7 cellular contexts compared by ENCODE assay signal in genomic region chr15:90909449-90909848, GRCh38. TPM values are rescaled to one million over a fixed set of nuclear protein-coding genes. Genes with fewer than 3 reads are reported as not detected.
A peak's percentile ranks its signal among the peaks of the same experiment; 100 is the strongest.
DNase-seq lines count a peak whose midpoint lies in the region; ATAC-seq, FAIRE-seq and TF ChIP-seq lines count a peak whose summit lies in the region.
"Not testable (repeated sequence)": the region's sequence is repeated elsewhere in the genome, so short reads cannot be mapped to it uniquely, and the experiment has no call there.
"Had no signal": no experiment of that assay in that cellular context is flagged by ENCODE, and none has a peak within 500 bp of the region (broad histone marks: within the 10 kb centered on the region; RNA-seq: fewer than 3 reads in every experiment).

No MANE protein-coding gene starts in this region.

- H4K20me1 ChIP-seq in K562 (replicated peaks; ENCODE audit: control insufficient read depth, insufficient read depth, low read length) = not testable (repeated sequence)

- not testable (repeated sequence) for H3K4me3 ChIP-seq in K562; kidney (ENCODE audit: low read length in 2 of 2); mucosa of descending colon

- ATAC-seq in K562, left cardiac atrium, mucosa of descending colon: not testable (repeated sequence)

- H3K4me1 Mint-ChIP-seq in activated CD4-positive, alpha-beta T cell treated with anti-CD3 and anti-CD28 coated beads, Interleukin-2, amount 10 ng/mL, durations not matched to agents 7 days and 5 days = not testable (repeated sequence)

- H3K4me1 ChIP-seq in K562 (replicated peaks in 1 of 2; ENCODE audit: control insufficient read depth in 2 of 2, insufficient read depth in 2 of 2, low read length in 2 of 2) = peaks cover 5 to 52% of the 10 kb centered on the region in 2 experiments; a peak in 4 of 5 replicates
- not testable (repeated sequence) for H3K4me1 ChIP-seq in kidney (ENCODE audit: control insufficient read depth in 1 of 2, insufficient read depth in 1 of 2, low read depth in 1 of 2, low read length in 2 of 2); mucosa of descending colon (ENCODE audit: low read depth)

- H3K9me3 Mint-ChIP-seq in activated CD4-positive, alpha-beta T cell treated with anti-CD3 and anti-CD28 coated beads, Interleukin-2, amount 10 ng/mL, durations not matched to agents 7 days and 5 days = not testable (repeated sequence)

- H3K9me1 ChIP-seq in K562 (ENCODE audit: control insufficient read depth, insufficient read depth, low read length) = not testable (repeated sequence)

- TF ChIP-seq RAD21 in K562 (CRISPR knock-in tag; conservative IDR thresholded peaks at IDR 0.05 in 1 of 2, IDR thresholded peaks at IDR 0.05 in 1 of 2) = not testable (repeated sequence)

- intact Hi-C loops in K562 (cut with micrococcal nuclease); left cardiac atrium (cut with DNase I); kidney (cut with DNase I); mucosa of descending colon (cut with DNase I, micrococcal nuclease): not testable (repeated sequence)

- TF ChIP-seq POLR2A in K562 (conservative IDR thresholded peaks at IDR 0.05) = not testable (repeated sequence)

- not testable (repeated sequence) for TF ChIP-seq CTCF in K562 (IDR thresholded peaks at IDR 0.05 in 2 of 3, conservative IDR thresholded peaks at IDR 0.05 in 1 of 3; ENCODE audit: insufficient read depth in 2 of 3, low read depth in 1 of 3, low read length in 3 of 3); kidney (IDR thresholded peaks at IDR 0.05; ENCODE audit: borderline replicate concordance, extremely low read depth, insufficient read depth); mucosa of descending colon (IDR thresholded peaks at IDR 0.05)

- CTCF ChIA-PET in activated CD4-positive, alpha-beta T cell treated with anti-CD3 and anti-CD28 coated beads, Interleukin-2, amount 10 ng/mL, durations not matched to agents 7 days and 5 days (lab: Charles Lee) = interaction anchor here (0.6 to 2.0 kb wide), 5 partner anchors 14 to 67 kb away, joined by 3 to 8 read pairs (median 3); partner anchors contain the start of gene HDDC3
- CTCF ChIA-PET in K562 (lab: Yijun Ruan, JAX; ENCODE audit: low intra/inter-chr PET ratio) = not testable (repeated sequence)

- not testable (repeated sequence) for FAIRE-seq in K562 (lab: Jason Lieb, UNC); kidney (lab: Jason Lieb, UNC)

- H3K9me3 ChIP-seq in K562 (replicated peaks; ENCODE audit: control insufficient read depth, insufficient read depth, low read depth, low read length); kidney (ENCODE audit: control insufficient read depth in 1 of 2, low read length in 2 of 2); mucosa of descending colon: not testable (repeated sequence)

- H3K27ac Mint-ChIP-seq in activated CD4-positive, alpha-beta T cell treated with anti-CD3 and anti-CD28 coated beads, Interleukin-2, amount 10 ng/mL, durations not matched to agents 7 days and 5 days = peak overlapping the region; percentile 36

- not testable (repeated sequence) for BruUV-seq in K562 (replicated peaks; lab: Mats Ljungman, UMichigan)

- in situ Hi-C loops in K562 (cut with MboI) = not testable (repeated sequence)

- H3K36me3 Mint-ChIP-seq in activated CD4-positive, alpha-beta T cell treated with anti-CD3 and anti-CD28 coated beads, Interleukin-2, amount 10 ng/mL, durations not matched to agents 7 days and 5 days (ENCODE audit: low read depth) = peaks cover 52% of the 10 kb centered on the region

- H3K79me2 ChIP-seq in K562 (ENCODE audit: control insufficient read depth, insufficient read depth, low read length) = peaks cover 27% of the 10 kb centered on the region

- H3K4me2 ChIP-seq in K562 (ENCODE audit: insufficient read depth, low read length) = not testable (repeated sequence)

- 96% methylated on average over 8 of the region's 11 CpGs for WGBS in K562 (ENCODE audit: insufficient coverage, low coverage, missing lambda C conversion rate)

- H3K9ac ChIP-seq in K562 (ENCODE audit: insufficient read depth in 1 of 2, low read depth in 2 of 2, low read length in 2 of 2); kidney (ENCODE audit: low read length in 2 of 2): not testable (repeated sequence)

- not testable (repeated sequence) for H3K4me3 Mint-ChIP-seq in activated CD4-positive, alpha-beta T cell treated with anti-CD3 and anti-CD28 coated beads, Interleukin-2, amount 10 ng/mL, durations not matched to agents 7 days and 5 days

- peaks cover 95% of the 10 kb centered on the region for H3K36me3 ChIP-seq in K562 (ENCODE audit: control insufficient read depth, insufficient read depth, low read length)
- peaks cover 62 to 71% of the 10 kb centered on the region in 2 donors for H3K36me3 ChIP-seq in kidney (ENCODE audit: control insufficient read depth in 1 of 2, insufficient read depth in 2 of 2, low read length in 2 of 2)
- peaks cover 23% of the 10 kb centered on the region for H3K36me3 ChIP-seq in mucosa of descending colon (ENCODE audit: low read depth)

- not testable (repeated sequence) for DNase-seq in activated CD4-positive, alpha-beta T cell treated with anti-CD3 and anti-CD28 coated beads, Interleukin-2, amount 10 ng/mL, durations not matched to agents 7 days and 5 days; K562 (ENCODE audit: extremely low read depth in 1 of 4, low spot score in 3 of 4)
- DNase-seq in left cardiac atrium = peak; percentile 12
- peak; percentile 52 for DNase-seq in kidney
- DNase-seq in mucosa of descending colon = peak in 2 of 3 donors; percentile 13 to 34
- DNase-seq in substantia nigra (lab: John Stamatoyannopoulos, UW) = peak in 1 of 49 donors; percentile 28

- POLR2A ChIA-PET in activated CD4-positive, alpha-beta T cell treated with anti-CD3 and anti-CD28 coated beads, Interleukin-2, amount 10 ng/mL, durations not matched to agents 7 days and 5 days (lab: Charles Lee) = not testable (repeated sequence)
- POLR2A ChIA-PET in K562 (lab: Yijun Ruan, JAX) = interaction anchor here (0.7 to 1.4 kb wide), 3 partner anchors 9 to 17 kb away, joined by 3 to 8 read pairs (median 4); no protein-coding TSS in a partner anchor

- H3K27ac ChIP-seq in K562 (ENCODE audit: extremely low read depth, low read depth, low read length); kidney (ENCODE audit: low read depth in 2 of 2, low read length in 2 of 2): not testable (repeated sequence)
- H3K27ac ChIP-seq in substantia nigra (ENCODE audit: low read depth, low read length, poor library complexity, severe bottlenecking) = peak overlapping the region; percentile 31

- H3K27me3 ChIP-seq in K562 (ENCODE audit: control insufficient read depth in 2 of 2, insufficient read depth in 2 of 2, low read length in 2 of 2) = not testable (repeated sequence)

- TF ChIP-seq EP300 in K562 (IDR thresholded peaks at IDR 0.05; ENCODE audit: low read length) = not testable (repeated sequence)

- not testable (repeated sequence) for H3K27me3 Mint-ChIP-seq in activated CD4-positive, alpha-beta T cell treated with anti-CD3 and anti-CD28 coated beads, Interleukin-2, amount 10 ng/mL, durations not matched to agents 7 days and 5 days

- not testable (repeated sequence) for H2AFZ ChIP-seq in K562 (ENCODE audit: low read depth, low read length)

RNA-seq across cellular contexts. Expression of gene MAN2A2, which starts 6.3 kb away (rescaled TPM):
- 10 to 100 TPM; 77.4 to 97.4 TPM for total RNA-seq in activated CD4-positive, alpha-beta T cell treated with anti-CD3 and anti-CD28 coated beads, Interleukin-2, amount 10 ng/mL, durations not matched to agents 7 days and 5 days
- 447 and 1,128 TPM in 2 replicates for total RNA-seq in K562 (2011; cell fraction: chromatin; rRNA removed; ENCODE audit: low replicate concordance)
- 692 and 704 TPM in 2 replicates for total RNA-seq in K562 (2011; cell fraction: nucleolus; rRNA removed)
- total RNA-seq in K562 (2011; cell fraction: nucleoplasm; rRNA removed) = 460 and 506 TPM in 2 replicates
- total RNA-seq in K562 (2014; rRNA removed) (35.0 and 53.7 TPM in 2 replicates), K562 (2014; rRNA removed; fragmentation: Illumina TruSeq; extraction: Trizol) (20.6 and 25.0 TPM in 2 replicates), K562 (2015; rRNA removed; fragmentation: Illumina TruSeq; extraction: Trizol) (43.3 and 43.4 TPM in 2 replicates), K562 (2021) (116 and 151 TPM in 2 replicates), left cardiac atrium (10 to 100 TPM; 79.3 to 83.2 TPM), kidney (56.3 TPM), mucosa of descending colon (10 to 100 TPM; 50.9 to 75.8 (median 75.3) TPM)
- polyA plus RNA-seq in K562 (2011; rRNA removed) (71.7 and 195 TPM in 2 replicates), K562 (2014; fragmentation: Illumina TruSeq; extraction: Trizol) (130 and 131 TPM in 2 replicates), K562 (2014; fragmentation: Nextera tagmentation; extraction: Ambion mirVana) (10 to 100 TPM in 1 of 2 experiments, 1 to 10 TPM in 1; 7.3 to 13.7 TPM), K562 (2014; rRNA removed) (114 and 121 TPM in 2 replicates), kidney (ENCODE audit: insufficient read depth, low read depth, low replicate concordance) (11.4 TPM)
- polyA plus RNA-seq in K562 (2011; cell fraction: cytosol; rRNA removed) = 119 and 133 TPM in 2 replicates
- polyA plus RNA-seq in K562 (2011; cell fraction: nucleus; rRNA removed) = 1,870 and 1,995 TPM in 2 replicates
- polyA plus RNA-seq in K562 (2012) = 92.0 and 210 TPM in 2 replicates
- 30.7 and 41.4 TPM in 2 replicates for polyA minus RNA-seq in K562 (2011; rRNA and poly(A)+ RNA removed)
- polyA minus RNA-seq in K562 (2011; cell fraction: cytosol; rRNA and poly(A)+ RNA removed) = 71.5 and 84.4 TPM in 2 replicates
- polyA minus RNA-seq in K562 (2011; cell fraction: nucleus; rRNA and poly(A)+ RNA removed) = 264 and 379 TPM in 2 replicates

RNA-seq across cellular contexts. Expression of gene HDDC3, which starts 22.9 kb away (rescaled TPM):
- total RNA-seq in activated CD4-positive, alpha-beta T cell treated with anti-CD3 and anti-CD28 coated beads, Interleukin-2, amount 10 ng/mL, durations not matched to agents 7 days and 5 days = 10 to 100 TPM; 22.9 to 26.2 TPM
- 27.3 and 60.3 TPM in 2 replicates for total RNA-seq in K562 (2011; cell fraction: chromatin; rRNA removed; ENCODE audit: low replicate concordance)
- total RNA-seq in K562 (2011; cell fraction: nucleolus; rRNA removed) = 59.5 and 62.4 TPM in 2 replicates
- total RNA-seq in K562 (2011; cell fraction: nucleoplasm; rRNA removed) = 46.9 and 47.9 TPM in 2 replicates
- 54.1 and 64.9 TPM in 2 replicates for total RNA-seq in K562 (2014; rRNA removed)
- total RNA-seq in K562 (2014; rRNA removed; fragmentation: Illumina TruSeq; extraction: Trizol) = 28.2 and 33.0 TPM in 2 replicates
- 36.6 and 36.9 TPM in 2 replicates for total RNA-seq in K562 (2015; rRNA removed; fragmentation: Illumina TruSeq; extraction: Trizol)
- 42.6 and 43.0 TPM in 2 replicates for total RNA-seq in K562 (2021)
- 30.8 and 33.4 TPM in 2 replicates for polyA plus RNA-seq in K562 (2011; rRNA removed)
- polyA plus RNA-seq in K562 (2011; cell fraction: cytosol; rRNA removed) = 37.1 and 49.7 TPM in 2 replicates
- 37.0 and 41.5 TPM in 2 replicates for polyA plus RNA-seq in K562 (2011; cell fraction: nucleus; rRNA removed)
- 29.7 and 31.4 TPM in 2 replicates for polyA plus RNA-seq in K562 (2012)
- polyA plus RNA-seq in K562 (2014; fragmentation: Illumina TruSeq; extraction: Trizol) = 51.7 and 54.2 TPM in 2 replicates
- polyA plus RNA-seq in K562 (2014; fragmentation: Nextera tagmentation; extraction: Ambion mirVana) = 10 to 100 TPM; 14.9 to 21.3 TPM
- 55.8 and 65.8 TPM in 2 replicates for polyA plus RNA-seq in K562 (2014; rRNA removed)
- polyA minus RNA-seq in K562 (2011; rRNA and poly(A)+ RNA removed) = 21.5 and 26.2 TPM in 2 replicates
- 10.3 and 15.1 TPM in 2 replicates for polyA minus RNA-seq in K562 (2011; cell fraction: cytosol; rRNA and poly(A)+ RNA removed)
- polyA minus RNA-seq in K562 (2011; cell fraction: nucleus; rRNA and poly(A)+ RNA removed) = 28.9 and 44.4 TPM in 2 replicates
- 10 to 100 TPM; 12.2 to 17.1 TPM for total RNA-seq in left cardiac atrium
- total RNA-seq in kidney = 15.5 TPM
- 47.3 TPM for polyA plus RNA-seq in kidney (ENCODE audit: insufficient read depth, low read depth, low replicate concordance)
- 10 to 100 TPM; 10.7 to 23.4 (median 15.4) TPM for total RNA-seq in mucosa of descending colon

RNA-seq across cellular contexts. Expression of gene FES, which starts 25.1 kb away (rescaled TPM):
- total RNA-seq in activated CD4-positive, alpha-beta T cell treated with anti-CD3 and anti-CD28 coated beads, Interleukin-2, amount 10 ng/mL, durations not matched to agents 7 days and 5 days = 10 to 100 TPM in 1 of 2 experiments, 1 to 10 TPM in 1; 8.6 to 10.7 TPM
- total RNA-seq in K562 (2011; cell fraction: chromatin; rRNA removed; ENCODE audit: low replicate concordance) = 3.7 and 18.5 TPM in 2 replicates
- total RNA-seq in K562 (2011; cell fraction: nucleolus; rRNA removed) = 5.1 and 10.8 TPM in 2 replicates
- total RNA-seq in K562 (2011; cell fraction: nucleoplasm; rRNA removed) = 3.3 and 6.0 TPM in 2 replicates
- total RNA-seq in K562 (2014; rRNA removed) = 0.86 and 1.6 TPM in 2 replicates
- total RNA-seq in K562 (2014; rRNA removed; fragmentation: Illumina TruSeq; extraction: Trizol) = 0.73 and 1.1 TPM in 2 replicates
- total RNA-seq in K562 (2015; rRNA removed; fragmentation: Illumina TruSeq; extraction: Trizol) = 0.72 and 1.1 TPM in 2 replicates
- 1.3 and 2.6 TPM in 2 replicates for total RNA-seq in K562 (2021)
- polyA plus RNA-seq in K562 (2011; rRNA removed) = 0.38 and 1.0 TPM in 2 replicates
- polyA plus RNA-seq in K562 (2011; cell fraction: cytosol; rRNA removed) = 0.83 and 1.2 TPM in 2 replicates
- polyA plus RNA-seq in K562 (2011; cell fraction: nucleus; rRNA removed) = 4.8 and 6.6 TPM in 2 replicates
- 1.1 and 2.8 TPM in 2 replicates for polyA plus RNA-seq in K562 (2012)
- polyA plus RNA-seq in K562 (2014; fragmentation: Illumina TruSeq; extraction: Trizol) = 0.55 and 0.66 TPM in 2 replicates
- under 1 TPM; 0.82 to 0.91 TPM for polyA plus RNA-seq in K562 (2014; fragmentation: Nextera tagmentation; extraction: Ambion mirVana)
- polyA plus RNA-seq in K562 (2014; rRNA removed) = 0.78 and 2.5 TPM in 2 replicates
- polyA minus RNA-seq in K562 (2011; rRNA and poly(A)+ RNA removed) = 0.14 and 0.45 TPM in 2 replicates
- polyA minus RNA-seq in K562 (2011; cell fraction: cytosol; rRNA and poly(A)+ RNA removed) = 0.86 and 2.5 TPM in 2 replicates
- polyA minus RNA-seq in K562 (2011; cell fraction: nucleus; rRNA and poly(A)+ RNA removed) = 4.0 and 4.3 TPM in 2 replicates
- total RNA-seq in left cardiac atrium = 10 to 100 TPM; 26.9 to 29.2 TPM
- total RNA-seq in kidney = 33.5 TPM
- 9.3 TPM for polyA plus RNA-seq in kidney (ENCODE audit: insufficient read depth, low read depth, low replicate concordance)
- 10 to 100 TPM in 2 of 3 donors, 1 to 10 TPM in 1; 7.9 to 18.6 (median 12.1) TPM for total RNA-seq in mucosa of descending colon
- polyA plus RNA-seq: CD4-positive, alpha-beta memory T cell had no signal

RNA-seq across cellular contexts. Expression of gene UNC45A, which starts 25.6 kb away (rescaled TPM):
- 10 to 100 TPM; 59.3 to 69.8 TPM for total RNA-seq in activated CD4-positive, alpha-beta T cell treated with anti-CD3 and anti-CD28 coated beads, Interleukin-2, amount 10 ng/mL, durations not matched to agents 7 days and 5 days
- total RNA-seq in K562 (2011; cell fraction: chromatin; rRNA removed; ENCODE audit: low replicate concordance) = 131 and 331 TPM in 2 replicates
- 205 and 228 TPM in 2 replicates for total RNA-seq in K562 (2011; cell fraction: nucleolus; rRNA removed)
- 113 and 152 TPM in 2 replicates for total RNA-seq in K562 (2011; cell fraction: nucleoplasm; rRNA removed)
- 59.8 and 65.2 TPM in 2 replicates for total RNA-seq in K562 (2014; rRNA removed)
- 19.2 and 22.6 TPM in 2 replicates for total RNA-seq in K562 (2014; rRNA removed; fragmentation: Illumina TruSeq; extraction: Trizol)
- total RNA-seq in K562 (2015; rRNA removed; fragmentation: Illumina TruSeq; extraction: Trizol) = 47.7 and 52.5 TPM in 2 replicates
- 79.0 and 79.3 TPM in 2 replicates for total RNA-seq in K562 (2021)
- 43.7 and 56.7 TPM in 2 replicates for polyA plus RNA-seq in K562 (2011; rRNA removed)
- 46.7 and 62.9 TPM in 2 replicates for polyA plus RNA-seq in K562 (2011; cell fraction: cytosol; rRNA removed)
- 163 and 164 TPM in 2 replicates for polyA plus RNA-seq in K562 (2011; cell fraction: nucleus; rRNA removed)
- polyA plus RNA-seq in K562 (2012) = 75.1 and 75.7 TPM in 2 replicates
- polyA plus RNA-seq in K562 (2014; fragmentation: Illumina TruSeq; extraction: Trizol) = 35.7 and 46.7 TPM in 2 replicates
- 10 to 100 TPM; 22.4 to 23.1 TPM for polyA plus RNA-seq in K562 (2014; fragmentation: Nextera tagmentation; extraction: Ambion mirVana)
- polyA plus RNA-seq in K562 (2014; rRNA removed) = 54.5 and 55.5 TPM in 2 replicates
- polyA minus RNA-seq in K562 (2011; rRNA and poly(A)+ RNA removed) = 51.9 and 58.7 TPM in 2 replicates
- 50.4 and 51.9 TPM in 2 replicates for polyA minus RNA-seq in K562 (2011; cell fraction: cytosol; rRNA and poly(A)+ RNA removed)
- 51.0 and 77.4 TPM in 2 replicates for polyA minus RNA-seq in K562 (2011; cell fraction: nucleus; rRNA and poly(A)+ RNA removed)
- 10 to 100 TPM; 27.3 to 29.5 TPM for total RNA-seq in left cardiac atrium
- total RNA-seq in kidney = 62.8 TPM
- polyA plus RNA-seq in kidney (ENCODE audit: insufficient read depth, low read depth, low replicate concordance) = 48.9 TPM
- total RNA-seq in mucosa of descending colon = 10 to 100 TPM; 43.9 to 92.5 (median 54.8) TPM

RNA-seq across cellular contexts. Expression of gene FURIN, which starts 41.1 kb away (rescaled TPM):
- 100 to 1,000 TPM; 148 to 153 TPM for total RNA-seq in activated CD4-positive, alpha-beta T cell treated with anti-CD3 and anti-CD28 coated beads, Interleukin-2, amount 10 ng/mL, durations not matched to agents 7 days and 5 days
- 29.3 and 88.9 TPM in 2 replicates for total RNA-seq in K562 (2011; cell fraction: chromatin; rRNA removed; ENCODE audit: low replicate concordance)
- total RNA-seq in K562 (2011; cell fraction: nucleolus; rRNA removed) = 101 and 110 TPM in 2 replicates
- total RNA-seq in K562 (2011; cell fraction: nucleoplasm; rRNA removed) = 63.1 TPM in 2 replicates
- total RNA-seq in K562 (2014; rRNA removed) = 49.9 and 69.9 TPM in 2 replicates
- total RNA-seq in K562 (2014; rRNA removed; fragmentation: Illumina TruSeq; extraction: Trizol) = 10.0 and 11.7 TPM in 2 replicates
- total RNA-seq in K562 (2015; rRNA removed; fragmentation: Illumina TruSeq; extraction: Trizol) = 34.8 and 36.0 TPM in 2 replicates
- total RNA-seq in K562 (2021) = 93.5 and 99.9 TPM in 2 replicates
- polyA plus RNA-seq in K562 (2011; rRNA removed) = 22.4 and 30.8 TPM in 2 replicates
- 31.2 and 60.1 TPM in 2 replicates for polyA plus RNA-seq in K562 (2011; cell fraction: cytosol; rRNA removed)
- 42.7 and 71.3 TPM in 2 replicates for polyA plus RNA-seq in K562 (2011; cell fraction: nucleus; rRNA removed)
- 74.8 and 95.4 TPM in 2 replicates for polyA plus RNA-seq in K562 (2012)
- 36.4 and 61.7 TPM in 2 replicates for polyA plus RNA-seq in K562 (2014; fragmentation: Illumina TruSeq; extraction: Trizol)
- 1 to 10 TPM in 1 of 2 experiments, under 1 TPM in 1; 0.92 to 1.1 TPM for polyA plus RNA-seq in K562 (2014; fragmentation: Nextera tagmentation; extraction: Ambion mirVana)
- polyA plus RNA-seq in K562 (2014; rRNA removed) = 49.1 and 50.3 TPM in 2 replicates
- 12.3 and 17.9 TPM in 2 replicates for polyA minus RNA-seq in K562 (2011; rRNA and poly(A)+ RNA removed)
- 47.5 and 65.9 TPM in 2 replicates for polyA minus RNA-seq in K562 (2011; cell fraction: cytosol; rRNA and poly(A)+ RNA removed)
- polyA minus RNA-seq in K562 (2011; cell fraction: nucleus; rRNA and poly(A)+ RNA removed) = 24.6 and 32.0 TPM in 2 replicates
- 10 to 100 TPM; 57.7 to 78.6 TPM for total RNA-seq in left cardiac atrium
- total RNA-seq in kidney = 75.9 TPM
- 36.4 TPM for polyA plus RNA-seq in kidney (ENCODE audit: insufficient read depth, low read depth, low replicate concordance)
- 10 to 100 TPM; 65.9 to 83.4 (median 67.4) TPM for total RNA-seq in mucosa of descending colon
